Comparison of ENCODE assay signal across 23 cellular contexts in genomic region chr17:78432226-78432894, GRCh38. TPM values are rescaled to one million over a fixed set of nuclear protein-coding genes. Genes with fewer than 3 reads are reported as not detected.
A peak's percentile ranks its signal among the peaks of the same experiment; 100 is the strongest.
DNase-seq lines count a peak whose midpoint lies in the region; ATAC-seq lines count a peak whose summit lies in the region.
"Had no signal": no experiment of that assay in that cellular context is flagged by ENCODE, and none has a peak within 500 bp of the region (broad histone marks: within the 10 kb centered on the region; RNA-seq: fewer than 3 reads in every experiment).

No MANE protein-coding gene starts in this region.

- no peaks in the 10 kb centered on the region for H3K27me3 ChIP-seq in GM23248 (replicated peaks; ENCODE audit: insufficient read depth)
- H3K27me3 ChIP-seq: ovary, SJCRH30 had no signal

- in situ Hi-C loops in GM23248 (cut with MboI), result no loop called here

- no peak overlapping the region for H3K9ac ChIP-seq in GM23248

- no peak overlapping the region for H3K4me3 ChIP-seq in GM23248
- H3K4me3 ChIP-seq: GM12878, ovary, PC-9, SJCRH30, suprapubic skin had no signal

- H4K20me1 ChIP-seq in GM23248 (ENCODE audit: insufficient read depth), result no peaks in the 10 kb centered on the region

- DNase-seq in GM23248, result peak; percentile 21
- DNase-seq in left kidney (ENCODE audit: low read depth, low spot score), result peak; percentile 65
- DNase-seq in putamen (ENCODE audit: low spot score), result peak; percentile 88
- DNase-seq in NCI-H1048 (lab: John Stamatoyannopoulos, UW), result no peak
- no peak for DNase-seq in NCI-H2227 (lab: John Stamatoyannopoulos, UW; ENCODE audit: unreplicated experiment)
- DNase-seq: activated CD4-positive, alpha-beta T cell treated with anti-CD3 and anti-CD28 coated beads for 1 hour; activated naive CD4-positive, alpha-beta T cell; activated T-cell treated with anti-CD3 and anti-CD28 coated beads, Interleukin-2, amount 50 U/mL, for 4 hours; dermis blood vessel endothelial cell; DMS79 treated with DMSO at 0.1 percent for 48 hours; islet precursor cell; Karpas-422; MV-4-11; NCI-H1694 treated with DMSO at 0.1 percent for 48 hours; NCI-H345; ovary; PC-9; SJCRH30; T-helper 1 cell had no signal

- H3K9me2 ChIP-seq in GM23248 (ENCODE audit: insufficient read depth), result no peaks in the 10 kb centered on the region

- H3K27ac ChIP-seq in GM23248 (no peak overlapping the region), cingulate gyrus (ENCODE audit: low read depth, low read length) (peak overlapping the region; percentile 90)
- H3K27ac ChIP-seq: ovary, PC-9, SJCRH30, suprapubic skin had no signal

- H3K4me2 ChIP-seq in GM23248 (ENCODE audit: unreplicated experiment), result no peak overlapping the region
- H3K4me2 ChIP-seq: PC-9 had no signal

- ATAC-seq in GM19467 (IDR thresholded peaks at IDR 0.05; ENCODE audit: unreplicated experiment), result no peak
- ATAC-seq: activated T-cell treated with anti-CD3 and anti-CD28 coated beads, Interleukin-2, amount 50 U/mL, for 4 hours; GM12878 had no signal

- no peaks in the 10 kb centered on the region for H3K4me1 ChIP-seq in GM23248 (ENCODE audit: insufficient read depth)
- H3K4me1 ChIP-seq: suprapubic skin had no signal

- H3K9me3 ChIP-seq in GM23248 (ENCODE audit: low read depth), result no peaks in the 10 kb centered on the region
- H3K9me3 ChIP-seq: ovary, SJCRH30, suprapubic skin had no signal

- H2AFZ ChIP-seq in GM23248, result no peak overlapping the region
- H2AFZ ChIP-seq: PC-9 had no signal

- 41 to 44% methylated on average over 15 of the region's 15 CpGs for WGBS in GM23248 (ENCODE audit: low coverage in 1 of 2, low lambda C conversion rate in 2 of 2, missing lambda C conversion rate in 2 of 2), 2 experiments

- no peaks in the 10 kb centered on the region for H3K79me2 ChIP-seq in GM23248 (ENCODE audit: insufficient read depth)

- H3K36me3 ChIP-seq in GM23248 (ENCODE audit: low read depth), result no peaks in the 10 kb centered on the region
- H3K36me3 ChIP-seq: ovary had no signal

- no peaks in the 10 kb centered on the region for H3F3A ChIP-seq in GM23248 (ENCODE audit: insufficient read depth)

RNA-seq across cellular contexts. Expression of gene PGS1, which starts 53.9 kb away (rescaled TPM):
- total RNA-seq in GM23248 (2014; rRNA removed; shearing (Covaris generic)), result 31.4 and 32.5 TPM in 2 replicates
- 28.6 and 30.2 TPM in 2 replicates for polyA plus RNA-seq in GM23248 (2016; fragmentation: Nextera tagmentation; extraction: Ambion mirVana)

Comparison
In these comparisons a context has a peak if more than half of its experiments do, and no peak if none do; other contexts are left out.
1. DNase-seq: peak in GM23248 (single experiment), left kidney (single experiment) and putamen (single experiment); none in NCI-H1048 (single experiment) and NCI-H2227 (single experiment).